ENCODE assay signal across 9 cellular contexts in the genomic region with DNA sequence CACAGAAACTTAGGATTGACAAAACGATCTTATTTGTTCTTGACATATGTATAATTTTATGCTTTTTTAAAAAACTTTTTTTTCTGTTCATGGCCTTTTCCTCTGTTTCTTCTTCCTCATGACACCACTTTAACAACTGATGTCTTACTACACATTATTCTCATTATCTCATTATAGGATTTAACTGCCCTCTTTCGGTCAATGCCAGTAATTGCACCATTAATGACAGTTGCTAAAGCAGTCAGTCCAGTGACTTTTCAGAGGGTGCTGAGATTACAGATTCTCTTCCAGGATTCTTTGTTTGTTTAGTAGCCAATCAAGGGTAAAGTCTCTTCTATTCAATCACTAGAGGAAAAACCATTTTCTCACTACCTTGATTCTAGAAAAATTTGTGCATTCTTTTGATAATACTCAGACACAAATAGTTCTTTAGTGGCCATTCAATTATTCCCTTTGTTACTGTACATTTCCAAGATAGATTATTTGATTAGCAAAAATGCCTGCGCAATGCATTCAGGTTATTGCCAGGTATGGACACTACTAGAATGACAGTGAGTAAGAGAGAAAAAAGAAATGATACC. TPM values are rescaled to one million over a fixed set of nuclear protein-coding genes. Genes with fewer than 3 reads are reported as not detected.
DNase-seq lines count a peak whose midpoint lies in the region; ATAC-seq and TF ChIP-seq lines count a peak whose summit lies in the region.
"Had no signal": no experiment of that assay in that cellular context is flagged by ENCODE, and none has a peak within 500 bp of the region (broad histone marks: within the 10 kb centered on the region; RNA-seq: fewer than 3 reads in every experiment).

No MANE protein-coding gene starts in this region.

- H3K27ac ChIP-seq in IMR-90 (ENCODE audit: insufficient read depth, low read length) (no peak overlapping the region), PC-9 (no peak overlapping the region)

- DNase-seq in activated CD4-positive, alpha-beta T cell treated with anti-CD3 and anti-CD28 coated beads, Interleukin-2, amount 10 ng/mL, durations not matched to agents 24 days and 14 days, result peak; percentile 76
- no peak for DNase-seq in activated CD4-positive, alpha-beta T cell treated with anti-CD3 and anti-CD28 coated beads, Interleukin-2, amount 50 U/mL, for 1 hour
- peak; percentile 40 for DNase-seq in IMR-90
- DNase-seq in PC-9, result peak in 1 of 2 experiments; percentile 52
- peak; percentile 19 to 23 (median 22) for DNase-seq in effector memory CD8-positive, alpha-beta T cell
- DNase-seq in mesothelial cell of epicardium (ENCODE audit: low spot score in 2 of 2, unreplicated experiment in 2 of 2), result no peak
- no peak for DNase-seq in activated effector memory CD4-positive, alpha-beta T cell treated with anti-CD3 and anti-CD28 coated beads, Interleukin-2, amount 50 U/mL, for 16 hours

- H3K79me2 ChIP-seq in PC-9 (ENCODE audit: low read depth), result no peaks in the 10 kb centered on the region

- H3K4me1 ChIP-seq in IMR-90 (ENCODE audit: control insufficient read depth, insufficient read depth, low read length) (no peaks in the 10 kb centered on the region), PC-9 (replicated peaks; ENCODE audit: insufficient read depth) (no peaks in the 10 kb centered on the region)

- H2AFZ ChIP-seq in IMR-90 (replicated peaks; ENCODE audit: low read length, poor library complexity) (no peak overlapping the region), PC-9 (no peak overlapping the region)

- POLR2A ChIA-PET in IMR-90 (lab: Charles Lee; ENCODE audit: unreplicated experiment) (no interaction called here), PC-9 (lab: Charles Lee; ENCODE audit: unreplicated experiment) (interaction anchor here (0.6 to 0.7 kb wide), 2 partner anchors 90 to 1001 kb away, joined by 5 to 11 read pairs; no protein-coding TSS in a partner anchor)

- in situ Hi-C loops in IMR-90 (cut with MboI; ENCODE audit: low sequenced_read_pairs), result no loop called here

- no peaks in the 10 kb centered on the region for H3K36me3 ChIP-seq in IMR-90 (ENCODE audit: control insufficient read depth, insufficient read depth, low read length)
- H3K36me3 ChIP-seq in PC-9 (ENCODE audit: low read depth), result no peaks in the 10 kb centered on the region

- no peak overlapping the region for H4K91ac ChIP-seq in IMR-90 (ENCODE audit: insufficient read depth, low read depth, low read length)

- H3K18ac ChIP-seq in IMR-90 (ENCODE audit: low read depth, low read length), result no peak overlapping the region

- no peak overlapping the region for H2AK5ac ChIP-seq in IMR-90 (ENCODE audit: low read depth, low read length)

- ATAC-seq in IMR-90 (ENCODE audit: low read depth), result peak; percentile 90
- ATAC-seq in effector memory CD8-positive, alpha-beta T cell (replicated peaks), result peak; percentile 88
- ATAC-seq in HG03521 (IDR thresholded peaks at IDR 0.05; ENCODE audit: unreplicated experiment), result no peak

- H3K4me3 Mint-ChIP-seq in activated CD4-positive, alpha-beta T cell treated with anti-CD3 and anti-CD28 coated beads, Interleukin-2, amount 10 ng/mL, durations not matched to agents 24 days and 14 days, result no peak overlapping the region
- H3K4me3 Mint-ChIP-seq in effector memory CD8-positive, alpha-beta T cell, result peak overlapping the region in 1 of 2 donors; percentile 52
- no peak overlapping the region for H3K4me3 Mint-ChIP-seq in mesothelial cell of epicardium
- H3K4me3 Mint-ChIP-seq: stimulated activated naive CD8-positive, alpha-beta T cell treated with anti-CD3 and anti-CD28 coated beads, Interleukin-15, Interleukin-2, amounts not matched to agents 100 ng/mL and 50 ng/mL, for 24 hours had no signal

- dilution Hi-C loops in IMR-90 (cut with HindIII; ENCODE audit: low sequenced_read_pairs, unreplicated experiment), result no loop called here

- H3K79me1 ChIP-seq in IMR-90 (ENCODE audit: low read depth in 1 of 2, low read length in 2 of 2), result no peaks in the 10 kb centered on the region

- no peak overlapping the region for H3K56ac ChIP-seq in IMR-90 (ENCODE audit: extremely low read depth, insufficient read depth, low read length)

- no peaks in the 10 kb centered on the region for H4K20me1 ChIP-seq in IMR-90 (ENCODE audit: insufficient read depth, low read length)
- no peaks in the 10 kb centered on the region for H4K20me1 ChIP-seq in PC-9 (ENCODE audit: insufficient read depth)

- H3K14ac ChIP-seq in IMR-90 (replicated peaks; ENCODE audit: low read depth, low read length), result no peak overlapping the region

- no peak overlapping the region for H2BK20ac ChIP-seq in IMR-90 (ENCODE audit: low read depth, low read length)

- no peak overlapping the region for H3K4me3 ChIP-seq in IMR-90 (ENCODE audit: insufficient read depth, low read depth, low read length)
- no peak overlapping the region for H3K4me3 ChIP-seq in PC-9

- no peak overlapping the region for H4K5ac ChIP-seq in IMR-90 (ENCODE audit: low read depth, low read length)

- no peak for TF ChIP-seq POLR2A in IMR-90 (IDR thresholded peaks at IDR 0.05; ENCODE audit: low read depth, low read length)

- H3K27me3 Mint-ChIP-seq in activated CD4-positive, alpha-beta T cell treated with anti-CD3 and anti-CD28 coated beads, Interleukin-2, amount 10 ng/mL, durations not matched to agents 24 days and 14 days, result peaks cover 12% of the 10 kb centered on the region
- no peaks in the 10 kb centered on the region for H3K27me3 Mint-ChIP-seq in effector memory CD8-positive, alpha-beta T cell
- H3K27me3 Mint-ChIP-seq in mesothelial cell of epicardium (ENCODE audit: low read depth), result no peaks in the 10 kb centered on the region
- H3K27me3 Mint-ChIP-seq: stimulated activated naive CD8-positive, alpha-beta T cell treated with anti-CD3 and anti-CD28 coated beads, Interleukin-15, Interleukin-2, amounts not matched to agents 100 ng/mL and 50 ng/mL, for 24 hours had no signal

- H3F3A ChIP-seq in PC-9 (ENCODE audit: insufficient read depth, low read depth), result no peaks in the 10 kb centered on the region

- H3K9me3 ChIP-seq in IMR-90 (ENCODE audit: control insufficient read depth, insufficient read depth, low read length) (no peaks in the 10 kb centered on the region), PC-9 (ENCODE audit: insufficient read depth, low read depth) (no peaks in the 10 kb centered on the region)

- no peaks in the 10 kb centered on the region for H3K9me2 ChIP-seq in PC-9 (ENCODE audit: insufficient read depth)

- peaks cover 19% of the 10 kb centered on the region for H3K4me1 Mint-ChIP-seq in activated CD4-positive, alpha-beta T cell treated with anti-CD3 and anti-CD28 coated beads, Interleukin-2, amount 10 ng/mL, durations not matched to agents 24 days and 14 days
- peaks cover 33 to 59% of the 10 kb centered on the region in 2 donors for H3K4me1 Mint-ChIP-seq in effector memory CD8-positive, alpha-beta T cell (ENCODE audit: low read depth in 2 of 2)
- no peaks in the 10 kb centered on the region for H3K4me1 Mint-ChIP-seq in mesothelial cell of epicardium

- H3K4ac ChIP-seq in IMR-90 (ENCODE audit: low read depth, low read length), result no peak overlapping the region

- H3K23ac ChIP-seq in IMR-90 (ENCODE audit: low read depth, low read length), result no peak overlapping the region

- no peak overlapping the region for H2BK15ac ChIP-seq in IMR-90 (ENCODE audit: low read depth, low read length)

- no peak overlapping the region for H2AK9ac ChIP-seq in IMR-90 (replicated peaks; ENCODE audit: low read depth, low read length, poor library complexity)

- H3K27ac Mint-ChIP-seq in activated CD4-positive, alpha-beta T cell treated with anti-CD3 and anti-CD28 coated beads, Interleukin-2, amount 10 ng/mL, durations not matched to agents 24 days and 14 days, result no peak overlapping the region
- H3K27ac Mint-ChIP-seq in effector memory CD8-positive, alpha-beta T cell, result peak overlapping the region; percentile 75 to 78
- H3K27ac Mint-ChIP-seq in mesothelial cell of epicardium, result no peak overlapping the region
- H3K27ac Mint-ChIP-seq: stimulated activated naive CD8-positive, alpha-beta T cell treated with anti-CD3 and anti-CD28 coated beads, Interleukin-15, Interleukin-2, amounts not matched to agents 100 ng/mL and 50 ng/mL, for 24 hours had no signal

- TF ChIP-seq CTCF in IMR-90 (conservative IDR thresholded peaks at IDR 0.05; ENCODE audit: low read depth, low read length) (peak; percentile 71), PC-9 (conservative IDR thresholded peaks at IDR 0.05) (peak; percentile 85), mesothelial cell of epicardium (IDR thresholded peaks at IDR 0.05; ENCODE audit: unreplicated experiment) (peak; percentile 91)

- H3K4me2 ChIP-seq in IMR-90 (ENCODE audit: low read depth, low read length) (no peak overlapping the region), PC-9 (no peak overlapping the region)

- H3K9me1 ChIP-seq in IMR-90 (ENCODE audit: insufficient read depth, low read length), result no peaks in the 10 kb centered on the region

- peaks cover 2% of the 10 kb centered on the region for H3K36me3 Mint-ChIP-seq in activated CD4-positive, alpha-beta T cell treated with anti-CD3 and anti-CD28 coated beads, Interleukin-2, amount 10 ng/mL, durations not matched to agents 24 days and 14 days (ENCODE audit: low read depth)
- H3K36me3 Mint-ChIP-seq in effector memory CD8-positive, alpha-beta T cell (ENCODE audit: insufficient read depth), result peaks cover 16% of the 10 kb centered on the region
- H3K36me3 Mint-ChIP-seq in mesothelial cell of epicardium, result no peaks in the 10 kb centered on the region

- H3K9me3 Mint-ChIP-seq in activated CD4-positive, alpha-beta T cell treated with anti-CD3 and anti-CD28 coated beads, Interleukin-2, amount 10 ng/mL, durations not matched to agents 24 days and 14 days, result no peaks in the 10 kb centered on the region
- H3K9me3 Mint-ChIP-seq in effector memory CD8-positive, alpha-beta T cell, result no peaks in the 10 kb centered on the region
- H3K9me3 Mint-ChIP-seq in mesothelial cell of epicardium, result no peaks in the 10 kb centered on the region
- H3K9me3 Mint-ChIP-seq: stimulated activated naive CD8-positive, alpha-beta T cell treated with anti-CD3 and anti-CD28 coated beads, Interleukin-15, Interleukin-2, amounts not matched to agents 100 ng/mL and 50 ng/mL, for 24 hours had no signal

- H3K27me3 ChIP-seq in IMR-90 (ENCODE audit: control insufficient read depth, insufficient read depth, low read length) (0 out of 2 replicates have a peak, but pooled peaks cover 2% of the 10 kb centered on the region), PC-9 (ENCODE audit: insufficient read depth, low read depth) (no peaks in the 10 kb centered on the region)

- TF ChIP-seq RAD21 in IMR-90 (IDR thresholded peaks at IDR 0.05; ENCODE audit: low read length), result peak; percentile 64

- no peak overlapping the region for H4K8ac ChIP-seq in IMR-90 (ENCODE audit: low read depth in 2 of 2, low read length in 2 of 2)

- no CpG with 5 or more reads among the region's 3 CpGs for WGBS in IMR-90 (ENCODE audit: extremely low coverage in 2 of 2, insufficient read length in 1 of 2), 2 experiments

- H2BK120ac ChIP-seq in IMR-90 (ENCODE audit: low read depth, low read length), result no peak overlapping the region

- no TSS peak for BruUV-seq in IMR-90 (replicated peaks; lab: Mats Ljungman, UMichigan)
- BruUV-seq in PC-9 (replicated peaks; lab: Mats Ljungman, UMichigan), result no TSS peak

- H2BK5ac ChIP-seq in IMR-90 (ENCODE audit: low read depth, low read length, poor library complexity, severe bottlenecking), result no peak overlapping the region

- CTCF ChIA-PET in IMR-90 (lab: Yijun Ruan, JAX) (interaction anchor here (0.5 to 1.5 kb wide), 8 partner anchors 16 to 1540 kb away, joined by 3 to 8 read pairs (median 6); a partner anchor contains a TSS), PC-9 (lab: Charles Lee) (interaction anchor here (0.7 to 1.5 kb wide), 6 partner anchors 9 to 495 kb away, joined by 3 to 19 read pairs (median 4); no protein-coding TSS in a partner anchor)

- intact Hi-C loops in activated CD4-positive, alpha-beta T cell treated with anti-CD3 and anti-CD28 coated beads, Interleukin-2, amount 10 ng/mL, durations not matched to agents 24 days and 14 days (cut with micrococcal nuclease), result loop anchor here (1.0 to 5.0 kb wide), 5 partner anchors 15 to 149 kb away; a partner anchor contains a TSS
- intact Hi-C loops in IMR-90 (cut with micrococcal nuclease), result loop anchor here (1.0 to 2.0 kb wide), 5 partner anchors 90 to 495 kb away; a partner anchor contains a TSS
- intact Hi-C loops in PC-9 (cut with micrococcal nuclease; ENCODE audit: unreplicated experiment), result loop anchor here (1.0 to 2.0 kb wide), 6 partner anchors 89 to 495 kb away; no protein-coding TSS in a partner anchor

- H3K9ac ChIP-seq in IMR-90 (ENCODE audit: low read depth, low read length), result no peak overlapping the region

RNA-seq across cellular contexts. Expression of a gene that starts 50.1 kb away (rescaled TPM):
- 0.71 and 0.84 TPM in 2 replicates for total RNA-seq in activated CD4-positive, alpha-beta T cell treated with anti-CD3 and anti-CD28 coated beads, Interleukin-2, amount 10 ng/mL, durations not matched to agents 24 days and 14 days
- 0.54 and 0.56 TPM in 2 replicates for total RNA-seq in IMR-90 (2012; rRNA removed)
- polyA plus RNA-seq in IMR-90 (2012; rRNA removed), result 0.36 and 0.47 TPM in 2 replicates
- 0.22 and 0.49 TPM in 2 replicates for polyA plus RNA-seq in IMR-90 (2012; cell fraction: cytosol; rRNA removed)
- polyA plus RNA-seq in IMR-90 (2012; cell fraction: nucleus; rRNA removed; ENCODE audit: low replicate concordance), result 0.07 and 0.13 TPM in 2 replicates
- total RNA-seq in PC-9 (2021), result 0.90 and 1.8 TPM in 2 replicates
- total RNA-seq in mesothelial cell of epicardium, result 2.0 to 2.2 TPM (median 2.0 TPM) in 3 replicates

Comparison
In these comparisons a context has a peak if more than half of its experiments do, and no peak if none do; other contexts are left out.
1. DNase-seq: peak in activated CD4-positive, alpha-beta T cell treated with anti-CD3 and anti-CD28 coated beads, Interleukin-2, amount 10 ng/mL, durations not matched to agents 24 days and 14 days (single experiment), IMR-90 (single experiment) and effector memory CD8-positive, alpha-beta T cell (3 of 3); none in activated CD4-positive, alpha-beta T cell treated with anti-CD3 and anti-CD28 coated beads, Interleukin-2, amount 50 U/mL, for 1 hour (single experiment), mesothelial cell of epicardium (0 of 2) and activated effector memory CD4-positive, alpha-beta T cell treated with anti-CD3 and anti-CD28 coated beads, Interleukin-2, amount 50 U/mL, for 16 hours (single experiment).
2. H3K27ac Mint-ChIP-seq: peak in effector memory CD8-positive, alpha-beta T cell (2 of 2); none in activated CD4-positive, alpha-beta T cell treated with anti-CD3 and anti-CD28 coated beads, Interleukin-2, amount 10 ng/mL, durations not matched to agents 24 days and 14 days (single experiment) and mesothelial cell of epicardium (single experiment).
3. Peak in every context shown above with its lines, with median percentiles within 50 percentile points of each other: CTCF ChIP-seq.